ENCODE assay signal across 24 cellular contexts in genomic region chr7:135795846-135796570, GRCh38. TPM values are rescaled to one million over a fixed set of nuclear protein-coding genes. Genes with fewer than 3 reads are reported as not detected.
DNase-seq lines count a peak whose midpoint lies in the region; ATAC-seq, FAIRE-seq and TF ChIP-seq lines count a peak whose summit lies in the region.
"Had no signal": no experiment of that assay in that cellular context is flagged by ENCODE, and none has a peak within 500 bp of the region (broad histone marks: within the 10 kb centered on the region; RNA-seq: fewer than 3 reads in every experiment).

No MANE protein-coding gene starts in this region.

- no peak overlapping the region for H3K27ac ChIP-seq in keratinocyte (ENCODE audit: control insufficient read depth, insufficient read depth, low read length)
- H3K27ac ChIP-seq in suprapubic skin: peak overlapping the region; percentile 37
- no peak overlapping the region for H3K27ac ChIP-seq in PC-3 (ENCODE audit: low read length)
- H3K27ac ChIP-seq: A549, C4-2B, HL-60 had no signal

- no peaks in the 10 kb centered on the region for H4K20me1 ChIP-seq in keratinocyte (ENCODE audit: control insufficient read depth, extremely low read depth, insufficient read depth, low read length)
- no peaks in the 10 kb centered on the region for H4K20me1 ChIP-seq in PC-3 (ENCODE audit: low read length)

- no peak overlapping the region for H3K4me3 ChIP-seq in bronchial epithelial cell (ENCODE audit: low read depth, low read length)
- no peak overlapping the region for H3K4me3 ChIP-seq in keratinocyte (ENCODE audit: control insufficient read depth in 2 of 3, extremely low read depth in 1 of 3, insufficient read depth in 2 of 3, low read depth in 1 of 3, low read length in 3 of 3)
- no peak overlapping the region for H3K4me3 ChIP-seq in suprapubic skin
- H3K4me3 ChIP-seq in PC-3 (ENCODE audit: low read length): no peak overlapping the region
- H3K4me3 ChIP-seq: A549 had no signal

- POLR2A ChIA-PET in PC-3 (lab: Charles Lee; ENCODE audit: unreplicated experiment): no interaction called here

- 67% methylated on average over 2 of the region's 2 CpGs for WGBS in suprapubic skin

- H3K79me2 ChIP-seq in keratinocyte (ENCODE audit: control insufficient read depth, insufficient read depth, low read length): no peaks in the 10 kb centered on the region
- H3K79me2 ChIP-seq in PC-3 (ENCODE audit: low read length): no peaks in the 10 kb centered on the region

- H3K9ac ChIP-seq in keratinocyte (ENCODE audit: control insufficient read depth, extremely low read depth, insufficient read depth, low read length) (no peak overlapping the region), PC-3 (ENCODE audit: low read length) (no peak overlapping the region)

- FAIRE-seq in D721Med (lab: Jason Lieb, UNC): peak; percentile 72
- no peak for FAIRE-seq in bronchial epithelial cell (lab: Jason Lieb, UNC)
- FAIRE-seq in keratinocyte (lab: Jason Lieb, UNC): peak; percentile 34
- no peak for FAIRE-seq in H54 (lab: Jason Lieb, UNC)
- FAIRE-seq: A549, TTC549 had no signal

- DNase-seq in D721Med (ENCODE audit: insufficient read length, low spot score) (no peak), bronchial epithelial cell (ENCODE audit: low read depth) (peak; percentile 57), keratinocyte (ENCODE audit: low read depth, low spot score) (no peak), suprapubic skin (ENCODE audit: low spot score in 2 of 2) (no peak), activated gamma-delta T cell (lab: John Stamatoyannopoulos, UW) (no peak), H54 (ENCODE audit: insufficient read length, low spot score) (no peak), NOMO-1 (lab: John Stamatoyannopoulos, UW; ENCODE audit: unreplicated experiment in 2 of 2) (no peak), PC-3 (no peak)
- DNase-seq: activated CD8-positive, alpha-beta memory T cell treated with anti-CD3 and anti-CD28 coated beads, Interleukin-2, amount 10 ng/mL, durations not matched to agents 7 days and 5 days; activated naive CD8-positive, alpha-beta T cell treated with anti-CD3 and anti-CD28 coated beads for 36 hours; dermis blood vessel endothelial cell; NCI-H1105 treated with DMSO at 0.1 percent for 48 hours; NCI-H2107; NCI-H524 treated with DMSO at 0.1 percent for 48 hours; nephron progenitor cell; stimulated activated CD4-positive, alpha-beta T cell treated with anti-CD3 and anti-CD28 coated beads, Interleukin-2, amount 100 ng/mL, for 24 hours; stimulated activated naive CD4-positive, alpha-beta T cell had no signal

- H3K4me2 ChIP-seq in keratinocyte (ENCODE audit: control insufficient read depth, extremely low read depth, insufficient read depth, low read depth, low read length): peak overlapping the region; percentile 15
- no peak overlapping the region for H3K4me2 ChIP-seq in PC-3 (ENCODE audit: low read length)
- H3K4me2 ChIP-seq: A549 had no signal

- TF ChIP-seq POLR2A in suprapubic skin (IDR thresholded peaks at IDR 0.05): no peak
- no peak for TF ChIP-seq POLR2A in H54 (IDR thresholded peaks at IDR 0.05; ENCODE audit: low read depth, low read length)

- H3K9me2 ChIP-seq in PC-3 (replicated peaks; ENCODE audit: low read length): no peaks in the 10 kb centered on the region

- intact Hi-C loops in PC-3 (cut with micrococcal nuclease): loop anchor here (2.0 to 10.0 kb wide), 2 partner anchors 51 to 521 kb away; no protein-coding TSS in a partner anchor

- dilution Hi-C loops in keratinocyte (cut with MboI; ENCODE audit: extremely low pct_ligation_motif_present, low sequenced_read_pairs): no loop called here

- H2AFZ ChIP-seq in keratinocyte (ENCODE audit: control insufficient read depth, low read length): no peak overlapping the region
- H2AFZ ChIP-seq in PC-3 (ENCODE audit: low read length): no peak overlapping the region

- H3K27me3 ChIP-seq in bronchial epithelial cell (ENCODE audit: control insufficient read depth, insufficient read depth, low read length): peaks cover 3% of the 10 kb centered on the region
- H3K27me3 ChIP-seq in keratinocyte (ENCODE audit: control insufficient read depth, extremely low read depth, insufficient read depth, low read length): no peaks in the 10 kb centered on the region
- peaks cover 9% of the 10 kb centered on the region for H3K27me3 ChIP-seq in suprapubic skin
- H3K27me3 ChIP-seq in PC-3 (ENCODE audit: low read length): no peaks in the 10 kb centered on the region

- no peak for ATAC-seq in PC-3
- ATAC-seq: A549; activated CD8-positive, alpha-beta memory T cell treated with anti-CD3 and anti-CD28 coated beads, Interleukin-2, amount 10 ng/mL, durations not matched to agents 7 days and 5 days; left lobe of liver had no signal

- TF ChIP-seq CTCF in D721Med (IDR thresholded peaks at IDR 0.05; ENCODE audit: insufficient read depth, missing control alignments) (no peak), bronchial epithelial cell (IDR thresholded peaks at IDR 0.05; ENCODE audit: insufficient read depth, low read length, severe bottlenecking) (no peak), keratinocyte (optimal IDR thresholded peaks at IDR 0.05 in 1 of 3, IDR thresholded peaks at IDR 0.05 in 1 of 3, conservative IDR thresholded peaks at IDR 0.05 in 1 of 3; ENCODE audit: extremely low read depth in 1 of 3, insufficient read depth in 2 of 3, low read length in 3 of 3) (no peak), suprapubic skin (IDR thresholded peaks at IDR 0.05) (no peak), PC-3 (conservative IDR thresholded peaks at IDR 0.05; ENCODE audit: low read depth, low read length) (no peak)

- H3K4me1 ChIP-seq in keratinocyte (ENCODE audit: control insufficient read depth, extremely low read depth, insufficient read depth, low read length): peaks cover 11% of the 10 kb centered on the region
- H3K4me1 ChIP-seq in suprapubic skin: peaks cover 11% of the 10 kb centered on the region
- H3K4me1 ChIP-seq in PC-3 (ENCODE audit: insufficient read depth, low read length): no peaks in the 10 kb centered on the region
- H3K4me1 ChIP-seq: A549 had no signal

- H3K9me1 ChIP-seq in keratinocyte (ENCODE audit: control insufficient read depth, extremely low read depth, insufficient read depth, low read length): no peaks in the 10 kb centered on the region

- CTCF ChIA-PET in PC-3 (lab: Charles Lee): no interaction called here

- no peaks in the 10 kb centered on the region for H3F3A ChIP-seq in PC-3 (ENCODE audit: low read length, unreplicated experiment)

- H3K9me3 ChIP-seq in keratinocyte (ENCODE audit: control insufficient read depth, low read depth, low read length) (no peaks in the 10 kb centered on the region), suprapubic skin (no peaks in the 10 kb centered on the region), PC-3 (ENCODE audit: low read length) (no peaks in the 10 kb centered on the region)
- H3K9me3 ChIP-seq: A549 had no signal

- H3K36me3 ChIP-seq in bronchial epithelial cell (ENCODE audit: control insufficient read depth, insufficient read depth, low read length) (no peaks in the 10 kb centered on the region), keratinocyte (ENCODE audit: control insufficient read depth in 2 of 2, extremely low read depth in 1 of 2, insufficient read depth in 2 of 2, low read length in 2 of 2) (no peaks in the 10 kb centered on the region), suprapubic skin (no peaks in the 10 kb centered on the region), PC-3 (ENCODE audit: low read depth, low read length) (no peaks in the 10 kb centered on the region)

- BruUV-seq in PC-3 (replicated peaks; lab: Mats Ljungman, UMichigan): no TSS peak

- no peak for TF ChIP-seq EP300 in suprapubic skin (IDR thresholded peaks at IDR 0.05)

RNA-seq across cellular contexts. Expression of gene FAM180A, which starts 47.4 kb away (rescaled TPM):
- total RNA-seq in bronchial epithelial cell (0.26 TPM in 1 of 2 replicates, not detected in the other), suprapubic skin (1 to 10 TPM; 2.3 to 5.8 (median 4.9) TPM), PC-3 (2014; rRNA removed) (not detected in 2 replicates)
- polyA plus RNA-seq in keratinocyte: 0.42 to 0.85 TPM (median 0.73 TPM) in 3 replicates
- 0.16 TPM for polyA plus RNA-seq in keratinocyte (2011; ENCODE audit: low read depth)
- polyA plus RNA-seq in keratinocyte (2011; cell fraction: cytosol; rRNA removed): 0.38 and 0.40 TPM in 2 replicates
- polyA plus RNA-seq in keratinocyte (2011; cell fraction: nucleus; rRNA removed): 0.85 and 0.97 TPM in 2 replicates
- 0.20 and 0.88 TPM in 2 replicates for polyA plus RNA-seq in keratinocyte (2012; ENCODE audit: low replicate concordance)
- polyA minus RNA-seq in keratinocyte: 1.1 to 1.6 TPM in 2 of 3 replicates, not detected in the other
- 1.5 TPM for polyA minus RNA-seq in keratinocyte (2011; cell fraction: cytosol; rRNA and poly(A)+ RNA removed)
- 0.78 and 1.1 TPM in 2 replicates for polyA minus RNA-seq in keratinocyte (2011; cell fraction: nucleus; rRNA and poly(A)+ RNA removed)
- total RNA-seq: activated CD8-positive, alpha-beta memory T cell treated with anti-CD3 and anti-CD28 coated beads, Interleukin-2, amount 10 ng/mL, durations not matched to agents 7 days and 5 days; activated naive CD8-positive, alpha-beta T cell treated with anti-CD3 and anti-CD28 coated beads for 36 hours; activated T-helper 1 cell treated with anti-CD3 and anti-CD28 coated beads, Interleukin-12 subunit alpha, Interleukin-12 subunit beta, Interleukin-2, Interleukin-4 antibody, amounts not matched to agents 30 ng/mL and 10 ng/mL and 1 ng/mL, durations not matched to agents 14 hours and 24 hours and 36 hours; dermis blood vessel endothelial cell; glomerular endothelial cell had no signal
- polyA plus RNA-seq: A549 had no signal
